In the genomic region with DNA sequence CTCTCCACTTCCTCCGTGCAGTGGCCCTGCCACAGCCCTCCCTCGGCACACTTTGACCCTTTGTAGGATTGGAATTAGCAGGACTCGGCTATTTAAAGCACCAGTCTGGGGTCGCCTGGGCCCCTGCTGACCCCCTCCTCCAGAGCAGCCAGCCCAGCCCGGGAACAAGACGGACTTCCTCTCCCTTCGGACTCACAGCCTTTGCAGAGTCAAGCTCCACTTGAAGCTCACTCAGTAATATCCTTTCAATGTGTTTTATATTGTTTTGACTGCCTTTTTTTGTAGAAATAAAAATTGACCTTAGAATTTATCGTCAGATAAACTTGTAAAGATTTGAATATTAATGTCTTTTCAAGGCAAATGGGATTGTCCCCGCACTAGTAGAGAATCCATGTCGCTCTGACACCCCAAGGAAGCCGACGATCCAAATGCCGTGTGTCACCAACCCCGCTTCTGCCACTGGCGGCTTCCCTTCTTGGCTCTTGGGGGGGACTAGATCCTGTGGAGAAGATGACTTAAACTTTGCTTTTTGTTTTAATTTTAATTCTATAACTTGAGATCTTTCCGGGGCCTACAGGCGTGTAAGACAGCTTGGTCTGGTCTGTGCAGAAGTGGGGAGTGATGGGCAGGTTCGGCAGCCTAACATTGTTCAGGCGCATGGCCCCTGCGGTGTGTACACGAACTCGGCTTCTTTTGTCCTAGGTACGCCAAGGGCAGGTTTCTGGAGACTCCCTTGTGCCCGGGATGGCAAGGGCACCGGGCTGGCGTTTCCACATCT, we compare ENCODE assay signal across 1 cellular context.
TF ChIP-seq lines count a peak whose summit lies in the region.

No MANE protein-coding gene starts in this region.

TF ChIP-seq in HepG2, 621 proteins besides CTCF, POLR2A, EP300 and RAD21:
- peak; percentile 2 for TF ChIP-seq AGO2 (optimal IDR thresholded peaks at IDR 0.05; ENCODE audit: low read depth, low read length)
- TF ChIP-seq DNMT3B (CRISPR knock-in tag; conservative IDR thresholded peaks at IDR 0.05) = no peak
- TF ChIP-seq TRIM24 (CRISPR knock-in tag; IDR thresholded peaks at IDR 0.05) = no peak
